In genomic region chr10:88207121-88207546, GRCh38 we compare ENCODE assay signal across 23 cellular contexts.
DNase-seq lines count a peak whose midpoint lies in the region; FAIRE-seq and TF ChIP-seq lines count a peak whose summit lies in the region.
"Had no signal": no experiment of that assay in that cellular context is flagged by ENCODE, and none has a peak within 500 bp of the region (broad histone marks: within the 10 kb centered on the region; RNA-seq: fewer than 3 reads in every experiment).

No MANE protein-coding gene starts in this region.

- H4K20me1 ChIP-seq in smooth muscle cell (ENCODE audit: low read depth) = no peaks in the 10 kb centered on the region

- H3K79me2 ChIP-seq in smooth muscle cell (ENCODE audit: low read depth) = no peaks in the 10 kb centered on the region

- no peak overlapping the region for H3K9ac ChIP-seq in smooth muscle cell (ENCODE audit: low read depth)

- no peak overlapping the region for H2AFZ ChIP-seq in smooth muscle cell (ENCODE audit: low read depth)

- H3K4me1 ChIP-seq in smooth muscle cell (ENCODE audit: low read depth) = no peaks in the 10 kb centered on the region
- H3K4me1 ChIP-seq: upper lobe of right lung had no signal

- peak; percentile 75 for FAIRE-seq in GM18507 (lab: Jason Lieb, UNC)
- FAIRE-seq in endometrium (lab: Jason Lieb, UNC) = peak; percentile 89

- peaks cover 16% of the 10 kb centered on the region for H3K27me3 ChIP-seq in smooth muscle cell (ENCODE audit: low read depth)
- H3K27me3 ChIP-seq: upper lobe of right lung had no signal

- WGBS in smooth muscle cell (ENCODE audit: low lambda C conversion rate) = 24% methylated on average over 3 of the region's 3 CpGs

- no peak for TF ChIP-seq CTCF in smooth muscle cell (IDR thresholded peaks at IDR 0.05; ENCODE audit: borderline replicate concordance, insufficient read depth, poor library complexity, severe bottlenecking)

- peak overlapping the region; percentile 5 for H3K4me2 ChIP-seq in smooth muscle cell

- H3K9me3 ChIP-seq in smooth muscle cell (replicated peaks; ENCODE audit: low read depth) = no peaks in the 10 kb centered on the region
- H3K9me3 ChIP-seq: esophagus squamous epithelium, upper lobe of right lung had no signal

- no peak overlapping the region for H3K27ac ChIP-seq in smooth muscle cell (ENCODE audit: low read depth)
- H3K27ac ChIP-seq: esophagus squamous epithelium, upper lobe of right lung had no signal

- no peaks in the 10 kb centered on the region for H3F3A ChIP-seq in smooth muscle cell (ENCODE audit: low read depth)

- H3K4me3 ChIP-seq in smooth muscle cell = no peak overlapping the region
- H3K4me3 ChIP-seq: esophagus squamous epithelium, lung, upper lobe of right lung had no signal

- H3K36me3 ChIP-seq in smooth muscle cell (ENCODE audit: low read depth) = no peaks in the 10 kb centered on the region
- H3K36me3 ChIP-seq: esophagus squamous epithelium, upper lobe of right lung had no signal

- DNase-seq in GM18507 (ENCODE audit: extremely low spot score, insufficient read length, low read depth) (no peak), NCI-H187 treated with DMSO at 0.1 percent for 48 hours (lab: John Stamatoyannopoulos, UW) (peak; percentile 78), smooth muscle cell (lab: John Stamatoyannopoulos, UW; ENCODE audit: unreplicated experiment) (no peak), NOMO-1 treated with DMSO at 0.1 percent for 48 hours (lab: John Stamatoyannopoulos, UW; ENCODE audit: unreplicated experiment) (no peak), retina (no peak), DMS153 treated with DMSO at 0.1 percent for 48 hours (lab: John Stamatoyannopoulos, UW; ENCODE audit: unreplicated experiment) (no peak)
- no peak for DNase-seq in stimulated activated CD4-positive, alpha-beta T cell treated with anti-CD3 and anti-CD28 coated beads, Interleukin-12 subunit alpha, Interleukin-12 subunit beta, amount 100 ng/mL, for 4 hours
- DNase-seq: activated CD4-positive, alpha-beta T cell treated with anti-CD3 and anti-CD28 coated beads, Interleukin-2, amount 50 U/mL, for 48 hours; activated naive CD8-positive, alpha-beta T cell treated with anti-CD3 and anti-CD28 coated beads, Interleukin-2, amount 50 U/mL, for 24 hours; activated T-cell treated with anti-CD3 and anti-CD28 coated beads, Interleukin-2, amount 50 U/mL, for 48 hours; dermis blood vessel endothelial cell; EL; esophagus squamous epithelium; hippocampal formation; left cardiac atrium; NCI-H146; NCI-H446 treated with DMSO at 0.1 percent for 48 hours; nephron progenitor cell; stimulated activated naive CD4-positive, alpha-beta T cell treated with Interleukin-2 at 50 U/mL for 16 hours; T-helper 2 cell; upper lobe of right lung had no signal
